ENCODE assay signal across 11 cellular contexts in genomic region chr15:82793737-82794136, GRCh38. TPM values are rescaled to one million over a fixed set of nuclear protein-coding genes. Genes with fewer than 3 reads are reported as not detected.
"Had no signal": no experiment of that assay in that cellular context is flagged by ENCODE, and none has a peak within 500 bp of the region (broad histone marks: within the 10 kb centered on the region; RNA-seq: fewer than 3 reads in every experiment).

No MANE protein-coding gene starts in this region.

- H3K4me1 ChIP-seq: HAP-1 had no signal

- H3K36me3 ChIP-seq: HAP-1 had no signal

- H3K27ac ChIP-seq: GM23248, HL-60 had no signal

- H2AFZ ChIP-seq: GM23248 had no signal

- H3K4me3 ChIP-seq: GM23248, HAP-1 had no signal

- H3K9ac ChIP-seq: GM23248 had no signal

- ATAC-seq: HCT116 had no signal

- DNase-seq: GM23248, GOT3, H7, HFFc6, IMR-90, KBM-7 had no signal

RNA-seq across cellular contexts. Expression of gene FSD2, which starts 12.1 kb away (rescaled TPM):
- total RNA-seq: GM23248, H4, HFFc6, HT1080, IMR-90 had no signal
- polyA plus RNA-seq: IMR-90 had no signal
